Comparison of ENCODE assay signal across 22 cellular contexts in genomic region chr3:164851905-164852304, GRCh38.
"Had no signal": no experiment of that assay in that cellular context is flagged by ENCODE, and none has a peak within 500 bp of the region (broad histone marks: within the 10 kb centered on the region; RNA-seq: fewer than 3 reads in every experiment).

No MANE protein-coding gene starts in this region.

- ATAC-seq: K562, Panc1, T-cell had no signal

- H3K4me1 Mint-ChIP-seq: T-cell had no signal

- H3K36me3 Mint-ChIP-seq: IgD-negative memory B cell, T-cell had no signal

- H3K4me3 Mint-ChIP-seq: IgD-negative memory B cell; T-cell; T-helper 1 cell treated with Interleukin-12 subunit alpha and Interleukin-12 subunit beta and Interleukin-4 antibody, amounts not matched to agents 30 μg/mL and 1 μg/mL, for 36 hours had no signal

- H3K27ac ChIP-seq: HL-60, RWPE1 had no signal

- DNase-seq: MV-4-11, NCI-H1048, NCI-H1105, NCI-H1436 treated with DMSO at 0.1 percent for 48 hours, NCI-H187, NCI-H2029, NCI-H2081 treated with DMSO at 0.1 percent for 48 hours, NCI-H2171, NCI-H226, NCI-H446, NCI-H510A, NCI-H524 treated with DMSO at 0.1 percent for 48 hours, NCI-H774, SHP77, SW 1271, T-cell had no signal

- H3K4me3 ChIP-seq: K562 had no signal

- H3K27me3 Mint-ChIP-seq: IgD-negative memory B cell, T-cell had no signal

- H3K27ac Mint-ChIP-seq: IgD-negative memory B cell; T-cell; T-helper 1 cell treated with Interleukin-12 subunit alpha and Interleukin-12 subunit beta and Interleukin-4 antibody, amounts not matched to agents 30 μg/mL and 1 μg/mL, for 36 hours had no signal
